Comparison of ENCODE assay signal across 13 cellular contexts in genomic region chr3:48770187-48770502, GRCh38. TPM values are rescaled to one million over a fixed set of nuclear protein-coding genes. Genes with fewer than 3 reads are reported as not detected.
DNase-seq lines count a peak whose midpoint lies in the region; ATAC-seq and TF ChIP-seq lines count a peak whose summit lies in the region.
"Had no signal": no experiment of that assay in that cellular context is flagged by ENCODE, and none has a peak within 500 bp of the region (broad histone marks: within the 10 kb centered on the region; RNA-seq: fewer than 3 reads in every experiment).

No MANE protein-coding gene starts in this region.

- no peak for TF ChIP-seq EP300 in upper lobe of left lung (IDR thresholded peaks at IDR 0.05)

- intact Hi-C loops in lower lobe of right lung (cut with DNase I) = no loop called here
- intact Hi-C loops in A673 (cut with micrococcal nuclease; ENCODE audit: unreplicated experiment) = no loop called here

- ATAC-seq in activated T-cell treated with anti-CD3 and anti-CD28 coated beads, Interleukin-2, amount 50 U/mL, for 4 hours = no peak
- no peak for ATAC-seq in T-helper 17 cell
- no peak for ATAC-seq in lower lobe of right lung
- no peak for ATAC-seq in upper lobe of left lung (ENCODE audit: low FRiP score in 2 of 2)

- H3K4me3 Mint-ChIP-seq in activated T-cell treated with anti-CD3 and anti-CD28 coated beads, Interleukin-2, amount 50 U/mL, for 24 hours = no peak overlapping the region
- H3K4me3 Mint-ChIP-seq in activated T-cell treated with anti-CD3 and anti-CD28 coated beads, Interleukin-2, amount 50 U/mL, for 4 hours = no peak overlapping the region
- H3K4me3 Mint-ChIP-seq in T-helper 17 cell = no peak overlapping the region

- no peak for DNase-seq in activated T-cell treated with anti-CD3 and anti-CD28 coated beads, Interleukin-2, amount 50 U/mL, for 24 hours
- DNase-seq in activated T-cell treated with anti-CD3 and anti-CD28 coated beads, Interleukin-2, amount 50 U/mL, for 4 hours = no peak
- DNase-seq in T-helper 17 cell = no peak
- no peak for DNase-seq in lower lobe of right lung
- DNase-seq in upper lobe of left lung = no peak
- DNase-seq in A673 (ENCODE audit: low spot score) = no peak
- no peak for DNase-seq in NCI-H146 treated with DMSO at 0.1 percent for 48 hours (lab: John Stamatoyannopoulos, UW; ENCODE audit: unreplicated experiment)
- DNase-seq in hypothalamus (lab: John Stamatoyannopoulos, UW) = no peak
- DNase-seq: MM.1S, NCI-H1092 treated with DMSO at 0.1 percent for 48 hours, NCI-H146, Peyer's patch had no signal

- no peaks in the 10 kb centered on the region for H3K27me3 Mint-ChIP-seq in activated T-cell treated with anti-CD3 and anti-CD28 coated beads, Interleukin-2, amount 50 U/mL, for 24 hours
- no peaks in the 10 kb centered on the region for H3K27me3 Mint-ChIP-seq in activated T-cell treated with anti-CD3 and anti-CD28 coated beads, Interleukin-2, amount 50 U/mL, for 4 hours (ENCODE audit: low read depth)
- H3K27me3 Mint-ChIP-seq in T-helper 17 cell = no peaks in the 10 kb centered on the region

- WGBS in upper lobe of left lung, 2 donors = 63% methylated on average over 4 of the region's 4 CpGs

- peaks cover 56% of the 10 kb centered on the region for H3K36me3 ChIP-seq in lower lobe of right lung
- peaks cover 0 to 74% (median 24%) of the 10 kb centered on the region in 4 donors for H3K36me3 ChIP-seq in upper lobe of left lung
- no peaks in the 10 kb centered on the region for H3K36me3 ChIP-seq in A673 (ENCODE audit: insufficient read depth, low read length, poor library complexity, severe bottlenecking)

- TF ChIP-seq CTCF in lower lobe of right lung (IDR thresholded peaks at IDR 0.05) (no peak), upper lobe of left lung (IDR thresholded peaks at IDR 0.05) (no peak), A673 (conservative IDR thresholded peaks at IDR 0.05; ENCODE audit: low read depth, low read length) (no peak)

- TF ChIP-seq POLR2A in upper lobe of left lung (IDR thresholded peaks at IDR 0.05) = no peak

- H3K4me3 ChIP-seq in lower lobe of right lung = no peak overlapping the region
- no peak overlapping the region for H3K4me3 ChIP-seq in upper lobe of left lung
- no peak overlapping the region for H3K4me3 ChIP-seq in A673 (ENCODE audit: low read depth, low read length, poor library complexity, severe bottlenecking)
- H3K4me3 ChIP-seq: Peyer's patch had no signal

- no peaks in the 10 kb centered on the region for H3K9me3 Mint-ChIP-seq in activated T-cell treated with anti-CD3 and anti-CD28 coated beads, Interleukin-2, amount 50 U/mL, for 24 hours
- H3K9me3 Mint-ChIP-seq in activated T-cell treated with anti-CD3 and anti-CD28 coated beads, Interleukin-2, amount 50 U/mL, for 4 hours = no peaks in the 10 kb centered on the region

- no TSS peak for BruUV-seq in A673 (replicated peaks; lab: Mats Ljungman, UMichigan)

- H3K4me1 Mint-ChIP-seq in activated T-cell treated with anti-CD3 and anti-CD28 coated beads, Interleukin-2, amount 50 U/mL, for 24 hours (ENCODE audit: low read depth) = peaks cover 2% of the 10 kb centered on the region
- H3K4me1 Mint-ChIP-seq in activated T-cell treated with anti-CD3 and anti-CD28 coated beads, Interleukin-2, amount 50 U/mL, for 4 hours (ENCODE audit: low read depth) = no peaks in the 10 kb centered on the region
- no peaks in the 10 kb centered on the region for H3K4me1 Mint-ChIP-seq in T-helper 17 cell

- H3K9me3 ChIP-seq in T-helper 17 cell (ENCODE audit: control insufficient read depth, low read length, poor library complexity, severe bottlenecking) = no peaks in the 10 kb centered on the region
- no peaks in the 10 kb centered on the region for H3K9me3 ChIP-seq in lower lobe of right lung
- no peaks in the 10 kb centered on the region for H3K9me3 ChIP-seq in upper lobe of left lung
- no peaks in the 10 kb centered on the region for H3K9me3 ChIP-seq in A673 (ENCODE audit: low read depth, low read length, poor library complexity, severe bottlenecking)
- H3K9me3 ChIP-seq: Peyer's patch had no signal

- POLR2A ChIA-PET in A673 (lab: Charles Lee; ENCODE audit: low non-redundant PET) = no interaction called here

- H3K4me1 ChIP-seq in lower lobe of right lung = peaks cover 7% of the 10 kb centered on the region
- H3K4me1 ChIP-seq in upper lobe of left lung = peaks cover 0 to 9% (median 0%) of the 10 kb centered on the region in 4 donors
- H3K4me1 ChIP-seq in A673 (ENCODE audit: insufficient read depth, low read length, poor library complexity, severe bottlenecking) = no peaks in the 10 kb centered on the region
- H3K4me1 ChIP-seq: Peyer's patch had no signal

- no peaks in the 10 kb centered on the region for H3K27me3 ChIP-seq in lower lobe of right lung (ENCODE audit: low read depth)
- H3K27me3 ChIP-seq in upper lobe of left lung = no peaks in the 10 kb centered on the region
- no peaks in the 10 kb centered on the region for H3K27me3 ChIP-seq in A673 (replicated peaks; ENCODE audit: insufficient read depth, low read depth, low read length, poor library complexity)
- H3K27me3 ChIP-seq: Peyer's patch had no signal

- H3K27ac ChIP-seq in lower lobe of right lung (peak overlapping the region; percentile 64), upper lobe of left lung (peak overlapping the region; percentile 27 to 76 (median 46)), A673 (ENCODE audit: low read depth, low read length, poor library complexity, severe bottlenecking) (no peak overlapping the region)
- H3K27ac ChIP-seq: 22Rv1, Peyer's patch had no signal

- H3K36me3 Mint-ChIP-seq in activated T-cell treated with anti-CD3 and anti-CD28 coated beads, Interleukin-2, amount 50 U/mL, for 24 hours (ENCODE audit: low read depth) = peaks cover 49% of the 10 kb centered on the region
- H3K36me3 Mint-ChIP-seq in activated T-cell treated with anti-CD3 and anti-CD28 coated beads, Interleukin-2, amount 50 U/mL, for 4 hours (ENCODE audit: insufficient read depth) = peaks cover 24% of the 10 kb centered on the region
- H3K36me3 Mint-ChIP-seq in T-helper 17 cell (ENCODE audit: low read depth) = peaks cover 10% of the 10 kb centered on the region

- peak overlapping the region; percentile 26 for H3K27ac Mint-ChIP-seq in activated T-cell treated with anti-CD3 and anti-CD28 coated beads, Interleukin-2, amount 50 U/mL, for 24 hours
- peak overlapping the region; percentile 45 for H3K27ac Mint-ChIP-seq in T-helper 17 cell

- CTCF ChIA-PET in A673 (lab: Charles Lee) = no interaction called here

RNA-seq across cellular contexts. Expression of gene IP6K2, which starts 53.1 kb away (rescaled TPM):
- total RNA-seq in activated T-cell treated with anti-CD3 and anti-CD28 coated beads, Interleukin-2, amount 50 U/mL, for 4 hours = 10 to 100 TPM; 39.9 to 45.9 (median 45.8) TPM
- total RNA-seq in T-helper 17 cell (100 to 1,000 TPM in 1 of 2 donors, 10 to 100 TPM in 1; 93.7 to 116 TPM), lower lobe of right lung (56.3 TPM), upper lobe of left lung (100 to 1,000 TPM in 1 of 6 donors, 10 to 100 TPM in 5; 53.3 to 106 (median 65.4) TPM), A673 (2021) (62.5 and 72.0 TPM in 2 replicates)
